In genomic region chr2:221276601-221277000, GRCh38 we compare ENCODE assay signal across 10 cellular contexts.
"Had no signal": no experiment of that assay in that cellular context is flagged by ENCODE, and none has a peak within 500 bp of the region (broad histone marks: within the 10 kb centered on the region; RNA-seq: fewer than 3 reads in every experiment).

No MANE protein-coding gene starts in this region.

- FAIRE-seq: H1, H54 had no signal

- ATAC-seq: GM23338, HCT116 had no signal

- H3K4me3 Mint-ChIP-seq: GM23338, H9, HFFc6 had no signal

- H3K4me3 ChIP-seq: GM23248, GM23338, HAP-1 had no signal

- H3K27ac ChIP-seq: GM23248 had no signal

- H3K27ac Mint-ChIP-seq: GM23338, H9, HFFc6 had no signal

- H3K4me2 ChIP-seq: GM23338 had no signal

- H3K36me3 ChIP-seq: HAP-1 had no signal

- H3K9me3 Mint-ChIP-seq: GM23338, H9, HFFc6 had no signal

- H2AFZ ChIP-seq: GM23248, GM23338 had no signal

- H3K9me3 ChIP-seq: HAP-1 had no signal

- H3K4me1 ChIP-seq: HAP-1 had no signal

- DNase-seq: GM23248, GOT3, H7, H9, HFFc6 had no signal

- H3K9ac ChIP-seq: GM23248 had no signal
